In the genomic region with DNA sequence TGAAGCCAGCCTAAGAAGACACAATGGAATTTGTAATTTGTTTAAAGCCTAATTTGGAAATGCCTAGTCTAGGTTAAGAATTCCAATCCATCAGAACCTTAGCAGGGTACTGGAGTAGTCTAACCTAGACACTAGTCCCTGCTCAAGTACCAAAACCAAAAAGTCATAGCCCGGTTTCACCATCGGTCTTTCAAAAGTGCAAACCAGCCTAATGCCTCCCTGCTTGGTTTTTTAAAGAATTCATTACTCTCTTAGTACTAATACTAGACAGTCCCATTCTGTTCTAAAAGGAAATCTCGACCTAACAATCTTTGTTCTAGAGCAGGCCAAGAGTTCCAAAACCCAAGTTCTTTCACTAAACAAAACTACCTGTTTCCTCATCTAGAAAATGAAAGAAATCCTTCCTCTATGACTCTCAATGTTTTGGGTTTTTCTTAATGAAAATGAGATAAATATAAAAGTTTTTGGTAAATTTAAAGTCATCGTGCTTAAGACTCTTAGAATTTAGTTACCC, we compare ENCODE assay signal across 8 cellular contexts. TPM values are rescaled to one million over a fixed set of nuclear protein-coding genes. Genes with fewer than 3 reads are reported as not detected.
DNase-seq lines count a peak whose midpoint lies in the region; ATAC-seq and TF ChIP-seq lines count a peak whose summit lies in the region.

No MANE protein-coding gene starts in this region.

- H3K27ac ChIP-seq in SK-N-SH (ENCODE audit: low read depth in 2 of 2, low read length in 1 of 2) = peak overlapping the region in 1 of 2 experiments; percentile 95; a peak in 1 of 4 replicates
- H3K27ac ChIP-seq in skin epidermis = peak overlapping the region in 10 of 21 experiments; percentile 93 to 99 (median 96)

- H3K4me3 ChIP-seq in SK-N-SH (ENCODE audit: low read depth in 2 of 2, low read length in 1 of 2) = peak overlapping the region; percentile 79 to 86
- peak overlapping the region; percentile 90 to 98 for H3K4me3 ChIP-seq in foreskin fibroblast (ENCODE audit: low read depth in 1 of 2, low read length in 2 of 2)
- H3K4me3 ChIP-seq in skin epidermis = peak overlapping the region in 6 of 7 experiments; percentile 57 to 87 (median 68)

- H3F3A ChIP-seq in SK-N-SH (replicated peaks; ENCODE audit: insufficient read depth) = peaks cover 4% of the 10 kb centered on the region

- peaks cover 31% of the 10 kb centered on the region for H3K36me3 Mint-ChIP-seq in activated CD4-positive, alpha-beta memory T cell treated with anti-CD3 and anti-CD28 coated beads for 36 hours

- WGBS in SK-N-SH (ENCODE audit: low lambda C conversion rate) = 83% methylated on average over 4 of the region's 4 CpGs

- peaks cover 5 to 21% of the 10 kb centered on the region in 2 experiments for H3K36me3 ChIP-seq in SK-N-SH (replicated peaks in 1 of 2; ENCODE audit: control insufficient read depth in 1 of 2, insufficient read depth in 2 of 2, low read length in 1 of 2)

- peaks cover 43% of the 10 kb centered on the region for H3K4me1 Mint-ChIP-seq in activated CD4-positive, alpha-beta memory T cell treated with anti-CD3 and anti-CD28 coated beads for 36 hours (ENCODE audit: low read depth)

- H3K4me1 ChIP-seq in SK-N-SH (ENCODE audit: control insufficient read depth in 1 of 2, insufficient read depth in 2 of 2, low read depth in 1 of 2, low read length in 1 of 2) = peaks cover 0 to 7% of the 10 kb centered on the region in 2 experiments; a peak in 2 of 4 replicates

- H3K9ac ChIP-seq in SK-N-SH = peak overlapping the region; percentile 94

- H3K9me3 ChIP-seq in SK-N-SH = no peaks in the 10 kb centered on the region

- DNase-seq in SK-N-SH (no peak), foreskin fibroblast (no peak), ureter (ENCODE audit: low spot score) (no peak), HuH-7.5 (ENCODE audit: low spot score) (no peak), NCI-H774 (lab: John Stamatoyannopoulos, UW) (no peak)
- DNase-seq in activated CD4-positive, alpha-beta memory T cell treated with anti-CD3 and anti-CD28 coated beads for 36 hours = no peak

- TF ChIP-seq CTCF in SK-N-SH (IDR thresholded peaks at IDR 0.05) = no peak
- no peak for TF ChIP-seq CTCF in foreskin fibroblast (IDR thresholded peaks at IDR 0.05; ENCODE audit: low read depth, low read length)

- no peak for ATAC-seq in SK-N-SH treated with all-trans-retinoic acid at 6 μM for 48 hours

- H2AFZ ChIP-seq in SK-N-SH (ENCODE audit: low read depth) = no peak overlapping the region

- TF ChIP-seq EP300 in SK-N-SH (IDR thresholded peaks at IDR 0.05; ENCODE audit: borderline replicate concordance in 1 of 2, low read depth in 1 of 2, low read length in 1 of 2) = no peak

- H4K20me1 ChIP-seq in SK-N-SH (ENCODE audit: insufficient read depth) = peaks cover 62% of the 10 kb centered on the region

- peak overlapping the region; percentile 100 for H3K27ac Mint-ChIP-seq in activated CD4-positive, alpha-beta memory T cell treated with anti-CD3 and anti-CD28 coated beads for 36 hours

- POLR2A ChIA-PET in SK-N-SH (lab: Yijun Ruan, JAX) = no interaction called here
- POLR2A ChIA-PET in activated CD4-positive, alpha-beta memory T cell treated with anti-CD3 and anti-CD28 coated beads for 36 hours (lab: Charles Lee) = interaction anchor here (2.2 kb wide), 1 partner anchor 53 kb away, joined by 13 read pairs; no protein-coding TSS in a partner anchor

- H3K27me3 Mint-ChIP-seq in activated CD4-positive, alpha-beta memory T cell treated with anti-CD3 and anti-CD28 coated beads for 36 hours = peaks cover 2% of the 10 kb centered on the region

- intact Hi-C loops in activated CD4-positive, alpha-beta memory T cell treated with anti-CD3 and anti-CD28 coated beads for 36 hours (cut with micrococcal nuclease) = no loop called here

- peak overlapping the region; percentile 98 for H3K4me3 Mint-ChIP-seq in activated CD4-positive, alpha-beta memory T cell treated with anti-CD3 and anti-CD28 coated beads for 36 hours

- H3K9me2 ChIP-seq in SK-N-SH = no peaks in the 10 kb centered on the region

- H3K79me2 ChIP-seq in SK-N-SH (ENCODE audit: insufficient read depth) = peaks cover 75% of the 10 kb centered on the region

- no peaks in the 10 kb centered on the region for H3K27me3 ChIP-seq in SK-N-SH (ENCODE audit: insufficient read depth)

- H3K9me3 Mint-ChIP-seq in activated CD4-positive, alpha-beta memory T cell treated with anti-CD3 and anti-CD28 coated beads for 36 hours = no peaks in the 10 kb centered on the region

- CTCF ChIA-PET in SK-N-SH (lab: Yijun Ruan, JAX) = no interaction called here
- CTCF ChIA-PET in activated CD4-positive, alpha-beta memory T cell treated with anti-CD3 and anti-CD28 coated beads for 36 hours (lab: Charles Lee) = no interaction called here

- TF ChIP-seq RAD21 in SK-N-SH (IDR thresholded peaks at IDR 0.05; ENCODE audit: low read length) = no peak

- peak overlapping the region; percentile 66 for H3K4me2 ChIP-seq in SK-N-SH

TF ChIP-seq in SK-N-SH, 30 proteins besides CTCF, POLR2A, EP300 and RAD21 (continues in another document):
- TF ChIP-seq MEF2A (IDR thresholded peaks at IDR 0.05; ENCODE audit: borderline replicate concordance, low read depth) (no peak), EZH2phosphoT487 (IDR thresholded peaks at IDR 0.05; ENCODE audit: borderline replicate concordance, low read depth) (no peak), NRF1 (IDR thresholded peaks at IDR 0.05; ENCODE audit: low read depth, low read length) (no peak), FOXM1 (IDR thresholded peaks at IDR 0.05; ENCODE audit: low read depth) (no peak), RCOR1 (IDR thresholded peaks at IDR 0.05; ENCODE audit: low read length) (no peak), ELF1 (IDR thresholded peaks at IDR 0.05) (no peak), TAF1 (IDR thresholded peaks at IDR 0.05; ENCODE audit: borderline replicate concordance, low read depth, low read length) (no peak), RXRA (IDR thresholded peaks at IDR 0.05; ENCODE audit: borderline replicate concordance, low read depth) (no peak), FOXJ3 (CRISPR knock-in tag; IDR thresholded peaks at IDR 0.05) (no peak), USF2 (IDR thresholded peaks at IDR 0.05; ENCODE audit: borderline replicate concordance, low read depth, low read length) (no peak), RFX5 (IDR thresholded peaks at IDR 0.05; ENCODE audit: low read length) (no peak)
- TF ChIP-seq, protein P1, sequence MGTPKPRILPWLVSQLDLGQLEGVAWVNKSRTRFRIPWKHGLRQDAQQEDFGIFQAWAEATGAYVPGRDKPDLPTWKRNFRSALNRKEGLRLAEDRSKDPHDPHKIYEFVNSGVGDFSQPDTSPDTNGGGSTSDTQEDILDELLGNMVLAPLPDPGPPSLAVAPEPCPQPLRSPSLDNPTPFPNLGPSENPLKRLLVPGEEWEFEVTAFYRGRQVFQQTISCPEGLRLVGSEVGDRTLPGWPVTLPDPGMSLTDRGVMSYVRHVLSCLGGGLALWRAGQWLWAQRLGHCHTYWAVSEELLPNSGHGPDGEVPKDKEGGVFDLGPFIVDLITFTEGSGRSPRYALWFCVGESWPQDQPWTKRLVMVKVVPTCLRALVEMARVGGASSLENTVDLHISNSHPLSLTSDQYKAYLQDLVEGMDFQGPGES (IDR thresholded peaks at IDR 0.05; ENCODE audit: low read depth, low read length) = no peak

TF ChIP-seq in SK-N-SH treated with all-trans-retinoic acid at 6 μM for 48 hours, 23 proteins besides CTCF, POLR2A, EP300 and RAD21 (continues in another document):
- TF ChIP-seq TOX (CRISPR knock-in tag; IDR thresholded peaks at IDR 0.05; ENCODE audit: borderline replicate concordance) = no peak
- no peak for TF ChIP-seq GLIS3 (CRISPR knock-in tag; IDR thresholded peaks at IDR 0.05)
- no peak for TF ChIP-seq TCF4 (CRISPR knock-in tag; IDR thresholded peaks at IDR 0.05; ENCODE audit: borderline replicate concordance)
- no peak for TF ChIP-seq TSHZ2 (CRISPR knock-in tag; IDR thresholded peaks at IDR 0.05)
- TF ChIP-seq ZC3H10 (CRISPR knock-in tag; IDR thresholded peaks at IDR 0.05) = no peak
- TF ChIP-seq CSRNP3 (CRISPR knock-in tag; IDR thresholded peaks at IDR 0.05) = no peak

RNA-seq across cellular contexts. Expression of gene PUM1, which starts 2.6 kb away (rescaled TPM):
- 51.0 and 66.7 TPM in 2 replicates for polyA plus RNA-seq in SK-N-SH (2012; rRNA removed)
- 42.6 and 45.2 TPM in 2 replicates for polyA plus RNA-seq in SK-N-SH (2012; cell fraction: cytosol; rRNA removed)
- polyA plus RNA-seq in SK-N-SH (2012; cell fraction: nucleus; rRNA removed) = 119 and 122 TPM in 2 replicates
- 10 to 100 TPM; 77.8 to 80.5 TPM for total RNA-seq in activated CD4-positive, alpha-beta memory T cell treated with anti-CD3 and anti-CD28 coated beads for 36 hours
- total RNA-seq in ureter = 174 TPM
